Comparison of ENCODE assay signal across 1 cellular context in genomic region chr12:62744551-62744950, GRCh38.
TF ChIP-seq lines count a peak whose summit lies in the region.

No MANE protein-coding gene starts in this region.

TF ChIP-seq in GM23338, 12 proteins besides CTCF, POLR2A, EP300 and RAD21 (continued from another document):
- no peak for TF ChIP-seq ZNF331 (CRISPR knock-in tag; IDR thresholded peaks at IDR 0.05; ENCODE audit: low read depth)
- no peak for TF ChIP-seq CREB1 (CRISPR knock-in tag; IDR thresholded peaks at IDR 0.05; ENCODE audit: low read depth)
- TF ChIP-seq ZNF114 (CRISPR knock-in tag; IDR thresholded peaks at IDR 0.05), result no peak
- no peak for TF ChIP-seq ZNF462 (CRISPR knock-in tag; IDR thresholded peaks at IDR 0.05)
TF ChIP-seq in GM23338: peak in this region for 0.
